ENCODE assay signal across 9 cellular contexts in genomic region chr3:123025642-123026521, GRCh38. TPM values are rescaled to one million over a fixed set of nuclear protein-coding genes. Genes with fewer than 3 reads are reported as not detected.
DNase-seq lines count a peak whose midpoint lies in the region; ATAC-seq and TF ChIP-seq lines count a peak whose summit lies in the region.
"Had no signal": no experiment of that assay in that cellular context is flagged by ENCODE, and none has a peak within 500 bp of the region (broad histone marks: within the 10 kb centered on the region; RNA-seq: fewer than 3 reads in every experiment).

No MANE protein-coding gene starts in this region.

- H4K20me1 ChIP-seq in GM23338 (replicated peaks; ENCODE audit: insufficient read depth): no peaks in the 10 kb centered on the region; the same call in none of the 2 replicates
- no peaks in the 10 kb centered on the region for H4K20me1 ChIP-seq in smooth muscle cell (ENCODE audit: low read depth)

- peaks cover 51% of the 10 kb centered on the region for H3K4me1 ChIP-seq in GM23338 (ENCODE audit: insufficient read depth)
- peaks cover 23% of the 10 kb centered on the region for H3K4me1 ChIP-seq in iPS-15b (ENCODE audit: control insufficient read depth, insufficient read depth, low read length)
- peaks cover 32% of the 10 kb centered on the region for H3K4me1 ChIP-seq in smooth muscle cell (ENCODE audit: low read depth)

- H3K9me3 Mint-ChIP-seq in GM23338: no peaks in the 10 kb centered on the region
- H3K9me3 Mint-ChIP-seq in activated naive CD8-positive, alpha-beta T cell treated with anti-CD3 and anti-CD28 coated beads, Interleukin-2, amount 10 ng/mL, durations not matched to agents 7 days and 5 days: no peaks in the 10 kb centered on the region

- no peaks in the 10 kb centered on the region for H3K9me2 ChIP-seq in GM23338 (ENCODE audit: insufficient read depth)

- no peaks in the 10 kb centered on the region for H3K9me3 ChIP-seq in iPS-15b (ENCODE audit: control insufficient read depth, insufficient read depth, low read length)
- no peaks in the 10 kb centered on the region for H3K9me3 ChIP-seq in smooth muscle cell (replicated peaks; ENCODE audit: low read depth)

- H3K36me3 ChIP-seq in GM23338 (ENCODE audit: insufficient read depth) (no peaks in the 10 kb centered on the region), iPS-15b (ENCODE audit: control insufficient read depth, insufficient read depth, low read length) (no peaks in the 10 kb centered on the region), smooth muscle cell (ENCODE audit: low read depth) (no peaks in the 10 kb centered on the region)

- ATAC-seq in GM23338: peak; percentile 45
- ATAC-seq in activated naive CD8-positive, alpha-beta T cell treated with anti-CD3 and anti-CD28 coated beads, Interleukin-2, amount 10 ng/mL, durations not matched to agents 7 days and 5 days (ENCODE audit: low read depth): no peak
- ATAC-seq in GM21619 (IDR thresholded peaks at IDR 0.05; ENCODE audit: unreplicated experiment): no peak

- peaks cover 29% of the 10 kb centered on the region for H3K27me3 Mint-ChIP-seq in GM23338 (ENCODE audit: insufficient read depth, low read depth, poor library complexity)
- peaks cover 84% of the 10 kb centered on the region for H3K27me3 Mint-ChIP-seq in activated naive CD8-positive, alpha-beta T cell treated with anti-CD3 and anti-CD28 coated beads, Interleukin-2, amount 10 ng/mL, durations not matched to agents 7 days and 5 days

- POLR2A ChIA-PET in activated naive CD8-positive, alpha-beta T cell treated with anti-CD3 and anti-CD28 coated beads, Interleukin-2, amount 10 ng/mL, durations not matched to agents 7 days and 5 days (lab: Charles Lee): no interaction called here

- DNase-seq in GM23338 (ENCODE audit: low spot score) (peak; percentile 87), smooth muscle cell (lab: John Stamatoyannopoulos, UW; ENCODE audit: unreplicated experiment) (no peak), NCI-H187 (lab: John Stamatoyannopoulos, UW) (no peak), NCI-H2171 treated with DMSO at 0.1 percent for 48 hours (lab: John Stamatoyannopoulos, UW) (no peak), GDM1 (lab: John Stamatoyannopoulos, UW) (no peak)
- DNase-seq in activated naive CD8-positive, alpha-beta T cell treated with anti-CD3 and anti-CD28 coated beads, Interleukin-2, amount 10 ng/mL, durations not matched to agents 7 days and 5 days: peak; percentile 35

- WGBS in smooth muscle cell (ENCODE audit: low lambda C conversion rate): 18% methylated on average over 32 of the region's 33 CpGs

- no peak overlapping the region for H3K27ac Mint-ChIP-seq in GM23338
- no peak overlapping the region for H3K27ac Mint-ChIP-seq in activated naive CD8-positive, alpha-beta T cell treated with anti-CD3 and anti-CD28 coated beads, Interleukin-2, amount 10 ng/mL, durations not matched to agents 7 days and 5 days

- H3K4me1 Mint-ChIP-seq in GM23338: peaks cover 56% of the 10 kb centered on the region
- peaks cover 11% of the 10 kb centered on the region for H3K4me1 Mint-ChIP-seq in activated naive CD8-positive, alpha-beta T cell treated with anti-CD3 and anti-CD28 coated beads, Interleukin-2, amount 10 ng/mL, durations not matched to agents 7 days and 5 days

- peak overlapping the region; percentile 64 for H3K4me3 ChIP-seq in GM23338
- H3K4me3 ChIP-seq in iPS-15b (ENCODE audit: low read depth, low read length): peak overlapping the region; percentile 70
- H3K4me3 ChIP-seq in smooth muscle cell: peak overlapping the region; percentile 68

- TF ChIP-seq CTCF in GM23338 (conservative IDR thresholded peaks at IDR 0.05; ENCODE audit: low read depth in 2 of 2) (no peak), smooth muscle cell (IDR thresholded peaks at IDR 0.05; ENCODE audit: borderline replicate concordance, insufficient read depth, poor library complexity, severe bottlenecking) (no peak)

- H3K4me3 Mint-ChIP-seq in GM23338: peak overlapping the region; percentile 89
- H3K4me3 Mint-ChIP-seq in activated naive CD8-positive, alpha-beta T cell treated with anti-CD3 and anti-CD28 coated beads, Interleukin-2, amount 10 ng/mL, durations not matched to agents 7 days and 5 days: peak overlapping the region; percentile 66

- H3K79me2 ChIP-seq in GM23338 (replicated peaks; ENCODE audit: insufficient read depth): peaks cover 12% of the 10 kb centered on the region
- no peaks in the 10 kb centered on the region for H3K79me2 ChIP-seq in smooth muscle cell (ENCODE audit: low read depth)

- H3K9ac ChIP-seq in iPS-15b (ENCODE audit: low read depth, low read length) (peak overlapping the region; percentile 40), smooth muscle cell (ENCODE audit: low read depth) (no peak overlapping the region)

- H3K27me3 ChIP-seq in GM23338 (ENCODE audit: insufficient read depth) (peaks cover 39% of the 10 kb centered on the region), iPS-15b (ENCODE audit: control insufficient read depth, insufficient read depth, low read length) (peaks cover 57% of the 10 kb centered on the region), smooth muscle cell (ENCODE audit: low read depth) (peaks cover 94% of the 10 kb centered on the region)

- H3K36me3 Mint-ChIP-seq in GM23338 (ENCODE audit: low read depth): peaks cover 5% of the 10 kb centered on the region
- peaks cover 3% of the 10 kb centered on the region for H3K36me3 Mint-ChIP-seq in activated naive CD8-positive, alpha-beta T cell treated with anti-CD3 and anti-CD28 coated beads, Interleukin-2, amount 10 ng/mL, durations not matched to agents 7 days and 5 days

- H2AFZ ChIP-seq in GM23338 (peak overlapping the region; percentile 73; the same call in 1 of the 2 replicates), smooth muscle cell (ENCODE audit: low read depth) (no peak overlapping the region)

- H3K27ac ChIP-seq in GM23338 (ENCODE audit: low read depth) (no peak overlapping the region), smooth muscle cell (ENCODE audit: low read depth) (no peak overlapping the region)

- H3F3A ChIP-seq in GM23338 (replicated peaks; ENCODE audit: low read depth): peaks cover 18% of the 10 kb centered on the region
- no peaks in the 10 kb centered on the region for H3F3A ChIP-seq in smooth muscle cell (ENCODE audit: low read depth)

- H3K4me2 ChIP-seq in GM23338 (peak overlapping the region; percentile 93), smooth muscle cell (peak overlapping the region; percentile 98)

TF ChIP-seq in GM23338, 12 proteins besides CTCF, POLR2A, EP300 and RAD21:
- TF ChIP-seq EZH2phosphoT487 (IDR thresholded peaks at IDR 0.05; ENCODE audit: unreplicated experiment) (no peak), POLR2AphosphoS5 (IDR thresholded peaks at IDR 0.05; ENCODE audit: low read depth) (peak; percentile 16; the same call in 1 of the 2 replicates)

RNA-seq across cellular contexts. Expression of gene SEMA5B, which starts 1.7 kb away (rescaled TPM):
- total RNA-seq in GM23338 (2014; rRNA removed; shearing (Covaris generic)): 25.4 and 26.8 TPM in 2 replicates
- polyA plus RNA-seq in GM23338 (2016; fragmentation: Nextera tagmentation; extraction: Ambion mirVana): 8.0 and 11.0 TPM in 2 replicates
- under 1 TPM; 0.17 to 0.28 TPM for total RNA-seq in activated naive CD8-positive, alpha-beta T cell treated with anti-CD3 and anti-CD28 coated beads, Interleukin-2, amount 10 ng/mL, durations not matched to agents 7 days and 5 days
- 3.0 TPM in 1 of 2 replicates, not detected in the other for total RNA-seq in smooth muscle cell
- 0.92 TPM in 1 of 2 replicates, not detected in the other for polyA plus RNA-seq in smooth muscle cell
- total RNA-seq: fibroblast of villous mesenchyme had no signal

RNA-seq across cellular contexts. Expression of gene PDIA5, which starts 40.9 kb away (rescaled TPM):
- 26.4 and 28.1 TPM in 2 replicates for total RNA-seq in GM23338 (2014; rRNA removed; shearing (Covaris generic))
- polyA plus RNA-seq in GM23338 (2016; fragmentation: Nextera tagmentation; extraction: Ambion mirVana) (22.9 and 23.2 TPM in 2 replicates), smooth muscle cell (96.9 and 102 TPM in 2 replicates)
- 1 to 10 TPM; 7.1 to 7.2 TPM for total RNA-seq in activated naive CD8-positive, alpha-beta T cell treated with anti-CD3 and anti-CD28 coated beads, Interleukin-2, amount 10 ng/mL, durations not matched to agents 7 days and 5 days
- 65.4 and 85.7 TPM in 2 replicates for total RNA-seq in smooth muscle cell

Comparison
In these comparisons a context has a peak if more than half of its experiments do, and no peak if none do; other contexts are left out.
1. DNase-seq: peak in GM23338 (single experiment) and activated naive CD8-positive, alpha-beta T cell treated with anti-CD3 and anti-CD28 coated beads, Interleukin-2, amount 10 ng/mL, durations not matched to agents 7 days and 5 days (single experiment); none in smooth muscle cell (single experiment), NCI-H187 (0 of 2), NCI-H2171 treated with DMSO at 0.1 percent for 48 hours (single experiment) and GDM1 (single experiment).
2. Peak in every context shown above with its lines, with median percentiles within 50 percentile points of each other: H3K4me3 ChIP-seq.